Comparison of ENCODE assay signal across 10 cellular contexts in the genomic region with DNA sequence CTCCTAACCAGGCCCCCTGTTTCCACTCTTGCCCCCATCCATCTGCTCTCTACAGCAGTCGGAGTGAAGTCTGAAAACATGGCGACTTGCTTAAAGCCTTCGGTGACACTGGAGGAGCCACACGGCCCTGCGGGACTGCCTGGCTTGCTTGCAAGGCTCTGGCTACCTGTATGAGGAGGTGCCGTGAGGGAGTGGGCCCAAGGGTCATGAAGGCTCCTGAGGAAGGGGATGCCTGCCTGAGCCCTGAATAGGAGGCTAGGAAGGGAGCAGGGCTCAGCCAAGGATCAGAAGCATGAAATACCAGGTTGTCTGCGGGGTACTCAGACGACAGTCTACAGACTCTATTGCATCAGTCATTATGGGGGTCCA.
"Had no signal": no experiment of that assay in that cellular context is flagged by ENCODE, and none has a peak within 500 bp of the region (broad histone marks: within the 10 kb centered on the region; RNA-seq: fewer than 3 reads in every experiment).

No MANE protein-coding gene starts in this region.

- H3K4me3 ChIP-seq: gastrocnemius medialis, lung, psoas muscle, uterus had no signal

- H3K4me3 Mint-ChIP-seq: activated naive CD4-positive, alpha-beta T cell treated with anti-CD3 and anti-CD28 coated beads for 36 hours; T-helper 1 cell treated with Interleukin-12 subunit alpha and Interleukin-12 subunit beta and Interleukin-4 antibody, amounts not matched to agents 30 μg/mL and 1 μg/mL, for 36 hours had no signal

- H3K27ac ChIP-seq: epithelial cell of prostate, gastrocnemius medialis, psoas muscle, uterus had no signal

- H3K27me3 ChIP-seq: gastrocnemius medialis, uterus had no signal

- H3K36me3 ChIP-seq: uterus had no signal

- H3K9me3 ChIP-seq: gastrocnemius medialis, psoas muscle, uterus had no signal

- ATAC-seq: gastrocnemius medialis; stimulated activated naive CD8-positive, alpha-beta T cell treated with anti-CD3 and anti-CD28 coated beads, Interleukin-15, Interleukin-2, amounts not matched to agents 100 U/mL and 50 U/mL, for 24 hours had no signal

- H3K27ac Mint-ChIP-seq: activated naive CD4-positive, alpha-beta T cell treated with anti-CD3 and anti-CD28 coated beads for 36 hours; T-helper 1 cell treated with Interleukin-12 subunit alpha and Interleukin-12 subunit beta and Interleukin-4 antibody, amounts not matched to agents 30 μg/mL and 1 μg/mL, for 36 hours had no signal

- DNase-seq: activated CD4-positive, CD25-positive, alpha-beta regulatory T cell; gastrocnemius medialis; hippocampal formation had no signal

- H3K4me1 ChIP-seq: gastrocnemius medialis, psoas muscle, uterus had no signal

- H3K9me3 Mint-ChIP-seq: activated naive CD4-positive, alpha-beta T cell treated with anti-CD3 and anti-CD28 coated beads for 36 hours; T-helper 1 cell treated with Interleukin-12 subunit alpha and Interleukin-12 subunit beta and Interleukin-4 antibody, amounts not matched to agents 30 μg/mL and 1 μg/mL, for 36 hours had no signal
